16 cellular contexts compared by ENCODE assay signal in genomic region chr20:36611625-36612024, GRCh38. TPM values are rescaled to one million over a fixed set of nuclear protein-coding genes. Genes with fewer than 3 reads are reported as not detected.
DNase-seq lines count a peak whose midpoint lies in the region; ATAC-seq lines count a peak whose summit lies in the region.
"Had no signal": no experiment of that assay in that cellular context is flagged by ENCODE, and none has a peak within 500 bp of the region (broad histone marks: within the 10 kb centered on the region; RNA-seq: fewer than 3 reads in every experiment).

No MANE protein-coding gene starts in this region.

- CTCF ChIA-PET in activated CD8-positive, alpha-beta memory T cell treated with anti-CD3 and anti-CD28 coated beads, Interleukin-2, amount 10 ng/mL, durations not matched to agents 7 days and 5 days (lab: Charles Lee), result interaction anchor here (0.6 to 4.1 kb wide), 11 partner anchors 12 to 162 kb away, joined by 3 to 32 read pairs (median 4); partner anchors contain the start of genes DSN1 and SLA2

- no peaks in the 10 kb centered on the region for H3K27me3 Mint-ChIP-seq in activated CD8-positive, alpha-beta memory T cell treated with anti-CD3 and anti-CD28 coated beads, Interleukin-2, amount 10 ng/mL, durations not matched to agents 7 days and 5 days
- H3K27me3 Mint-ChIP-seq in stimulated activated naive CD8-positive, alpha-beta T cell treated with anti-CD3 and anti-CD28 coated beads, Interleukin-15, Interleukin-2, amounts not matched to agents 100 ng/mL and 50 ng/mL, for 24 hours, result no peaks in the 10 kb centered on the region
- no peaks in the 10 kb centered on the region for H3K27me3 Mint-ChIP-seq in stimulated activated naive CD8-positive, alpha-beta T cell treated with anti-CD3 and anti-CD28 coated beads, Interleukin-15, amount 100 ng/mL, for 72 hours
- H3K27me3 Mint-ChIP-seq in immature natural killer cell (ENCODE audit: low read depth in 3 of 3), result peaks cover 15 to 37% (median 17%) of the 10 kb centered on the region in 3 donors
- H3K27me3 Mint-ChIP-seq: B cell; CD4-positive, alpha-beta memory T cell had no signal

- H3K9me3 Mint-ChIP-seq in activated CD8-positive, alpha-beta memory T cell treated with anti-CD3 and anti-CD28 coated beads, Interleukin-2, amount 10 ng/mL, durations not matched to agents 7 days and 5 days (ENCODE audit: low read depth), result no peaks in the 10 kb centered on the region
- H3K9me3 Mint-ChIP-seq in stimulated activated naive CD8-positive, alpha-beta T cell treated with anti-CD3 and anti-CD28 coated beads, Interleukin-15, Interleukin-2, amounts not matched to agents 100 ng/mL and 50 ng/mL, for 24 hours, result no peaks in the 10 kb centered on the region
- no peaks in the 10 kb centered on the region for H3K9me3 Mint-ChIP-seq in stimulated activated naive CD8-positive, alpha-beta T cell treated with anti-CD3 and anti-CD28 coated beads, Interleukin-15, amount 100 ng/mL, for 72 hours
- H3K9me3 Mint-ChIP-seq in immature natural killer cell, result no peaks in the 10 kb centered on the region
- H3K9me3 Mint-ChIP-seq: CD4-positive, alpha-beta memory T cell; H9 had no signal

- ATAC-seq in activated CD8-positive, alpha-beta memory T cell treated with anti-CD3 and anti-CD28 coated beads, Interleukin-2, amount 10 ng/mL, durations not matched to agents 7 days and 5 days, result no peak
- no peak for ATAC-seq in stimulated activated naive CD8-positive, alpha-beta T cell treated with anti-CD3 and anti-CD28 coated beads, Interleukin-15, amount 100 ng/mL, for 72 hours
- no peak for ATAC-seq in HG02884 (IDR thresholded peaks at IDR 0.05; ENCODE audit: unreplicated experiment)

- H3K4me3 Mint-ChIP-seq in activated CD8-positive, alpha-beta memory T cell treated with anti-CD3 and anti-CD28 coated beads, Interleukin-2, amount 10 ng/mL, durations not matched to agents 7 days and 5 days, result no peak overlapping the region
- no peak overlapping the region for H3K4me3 Mint-ChIP-seq in stimulated activated naive CD8-positive, alpha-beta T cell treated with anti-CD3 and anti-CD28 coated beads, Interleukin-15, Interleukin-2, amounts not matched to agents 100 ng/mL and 50 ng/mL, for 24 hours
- H3K4me3 Mint-ChIP-seq in stimulated activated naive CD8-positive, alpha-beta T cell treated with anti-CD3 and anti-CD28 coated beads, Interleukin-15, amount 100 ng/mL, for 72 hours, result no peak overlapping the region
- no peak overlapping the region for H3K4me3 Mint-ChIP-seq in immature natural killer cell
- H3K4me3 Mint-ChIP-seq: B cell; CD4-positive, alpha-beta memory T cell; H9 had no signal

- H3K36me3 Mint-ChIP-seq in activated CD8-positive, alpha-beta memory T cell treated with anti-CD3 and anti-CD28 coated beads, Interleukin-2, amount 10 ng/mL, durations not matched to agents 7 days and 5 days, result peaks cover 72% of the 10 kb centered on the region
- peaks cover 69% of the 10 kb centered on the region for H3K36me3 Mint-ChIP-seq in stimulated activated naive CD8-positive, alpha-beta T cell treated with anti-CD3 and anti-CD28 coated beads, Interleukin-15, Interleukin-2, amounts not matched to agents 100 ng/mL and 50 ng/mL, for 24 hours (ENCODE audit: low read depth)
- peaks cover 6 to 45% (median 32%) of the 10 kb centered on the region in 3 donors for H3K36me3 Mint-ChIP-seq in immature natural killer cell

- DNase-seq in activated CD8-positive, alpha-beta memory T cell treated with anti-CD3 and anti-CD28 coated beads, Interleukin-2, amount 10 ng/mL, durations not matched to agents 7 days and 5 days, result no peak
- no peak for DNase-seq in activated CD8-positive, alpha-beta memory T cell treated with anti-CD3 and anti-CD28 coated beads, Interleukin-2, amount 50 U/mL, for 48 hours
- no peak for DNase-seq in stimulated activated naive CD8-positive, alpha-beta T cell treated with anti-CD3 and anti-CD28 coated beads, Interleukin-15, amount 100 ng/mL, for 72 hours
- DNase-seq in immature natural killer cell, result no peak
- no peak for DNase-seq in DMS153 (lab: John Stamatoyannopoulos, UW)
- DNase-seq: C1 segment of cervical spinal cord; CD4-positive, alpha-beta memory T cell; COR-L47; DND-41; GDM1; GOT3; H9 had no signal

- H3K4me1 Mint-ChIP-seq in activated CD8-positive, alpha-beta memory T cell treated with anti-CD3 and anti-CD28 coated beads, Interleukin-2, amount 10 ng/mL, durations not matched to agents 7 days and 5 days, result peaks cover 40% of the 10 kb centered on the region
- peaks cover 29% of the 10 kb centered on the region for H3K4me1 Mint-ChIP-seq in stimulated activated naive CD8-positive, alpha-beta T cell treated with anti-CD3 and anti-CD28 coated beads, Interleukin-15, Interleukin-2, amounts not matched to agents 100 ng/mL and 50 ng/mL, for 24 hours (ENCODE audit: low read depth)
- peaks cover 46% of the 10 kb centered on the region for H3K4me1 Mint-ChIP-seq in stimulated activated naive CD8-positive, alpha-beta T cell treated with anti-CD3 and anti-CD28 coated beads, Interleukin-15, amount 100 ng/mL, for 72 hours
- peaks cover 32 to 38% of the 10 kb centered on the region in 2 donors for H3K4me1 Mint-ChIP-seq in immature natural killer cell

- peak overlapping the region; percentile 49 for H3K27ac Mint-ChIP-seq in activated CD8-positive, alpha-beta memory T cell treated with anti-CD3 and anti-CD28 coated beads, Interleukin-2, amount 10 ng/mL, durations not matched to agents 7 days and 5 days
- H3K27ac Mint-ChIP-seq in stimulated activated naive CD8-positive, alpha-beta T cell treated with anti-CD3 and anti-CD28 coated beads, Interleukin-15, Interleukin-2, amounts not matched to agents 100 ng/mL and 50 ng/mL, for 24 hours, result peak overlapping the region; percentile 63
- H3K27ac Mint-ChIP-seq in stimulated activated naive CD8-positive, alpha-beta T cell treated with anti-CD3 and anti-CD28 coated beads, Interleukin-15, amount 100 ng/mL, for 72 hours, result no peak overlapping the region
- H3K27ac Mint-ChIP-seq in immature natural killer cell, result peak overlapping the region; percentile 40 to 87 (median 64)
- H3K27ac Mint-ChIP-seq: B cell had no signal

RNA-seq across cellular contexts. Expression of gene RAB5IF, which starts 6.0 kb away (rescaled TPM):
- total RNA-seq in activated CD8-positive, alpha-beta memory T cell treated with anti-CD3 and anti-CD28 coated beads, Interleukin-2, amount 10 ng/mL, durations not matched to agents 7 days and 5 days, result 100 to 1,000 TPM in 1 of 2 experiments, 10 to 100 TPM in 1; 81.8 to 115 TPM
- 100 to 1,000 TPM; 230 to 380 (median 276) TPM for polyA plus RNA-seq in immature natural killer cell

RNA-seq across cellular contexts. Expression of gene SLA2, which starts 34.4 kb away (rescaled TPM):
- 100 to 1,000 TPM; 109 to 140 TPM for total RNA-seq in activated CD8-positive, alpha-beta memory T cell treated with anti-CD3 and anti-CD28 coated beads, Interleukin-2, amount 10 ng/mL, durations not matched to agents 7 days and 5 days
- polyA plus RNA-seq in immature natural killer cell, result 10 to 100 TPM; 21.0 to 24.1 (median 24.1) TPM
- total RNA-seq: HT1080 had no signal

RNA-seq across cellular contexts. Expression of gene TGIF2, which starts 38.2 kb away (rescaled TPM):
- 10 to 100 TPM; 32.5 to 40.9 TPM for total RNA-seq in activated CD8-positive, alpha-beta memory T cell treated with anti-CD3 and anti-CD28 coated beads, Interleukin-2, amount 10 ng/mL, durations not matched to agents 7 days and 5 days
- polyA plus RNA-seq in immature natural killer cell, result 10 to 100 TPM; 12.3 to 16.1 (median 14.9) TPM

Comparison
In these comparisons a context has a peak if more than half of its experiments do, and no peak if none do; other contexts are left out.
1. H3K27ac Mint-ChIP-seq: peak in activated CD8-positive, alpha-beta memory T cell treated with anti-CD3 and anti-CD28 coated beads, Interleukin-2, amount 10 ng/mL, durations not matched to agents 7 days and 5 days (single experiment), stimulated activated naive CD8-positive, alpha-beta T cell treated with anti-CD3 and anti-CD28 coated beads, Interleukin-15, Interleukin-2, amounts not matched to agents 100 ng/mL and 50 ng/mL, for 24 hours (single experiment) and immature natural killer cell (6 of 6); none in stimulated activated naive CD8-positive, alpha-beta T cell treated with anti-CD3 and anti-CD28 coated beads, Interleukin-15, amount 100 ng/mL, for 72 hours (0 of 2).